Comparison of ENCODE assay signal across 25 cellular contexts in genomic region chr2:168711091-168711490, GRCh38.
"Had no signal": no experiment of that assay in that cellular context is flagged by ENCODE, and none has a peak within 500 bp of the region (broad histone marks: within the 10 kb centered on the region; RNA-seq: fewer than 3 reads in every experiment).

No MANE protein-coding gene starts in this region.

- H3K4me3 Mint-ChIP-seq: activated CD4-positive, alpha-beta memory T cell treated with anti-CD3 and anti-CD28 coated beads for 36 hours; activated CD4-positive, alpha-beta T cell treated with anti-CD3 and anti-CD28 coated beads, Interleukin-2, amount 10 ng/mL, durations not matched to agents 24 days and 14 days; activated naive CD4-positive, alpha-beta T cell treated with anti-CD3 and anti-CD28 coated beads for 36 hours; activated naive CD8-positive, alpha-beta T cell treated with anti-CD3 and anti-CD28 coated beads for 36 hours; activated T-helper 1 cell treated with anti-CD3 and anti-CD28 coated beads, Interleukin-12 subunit alpha, Interleukin-12 subunit beta, Interleukin-2, Interleukin-4 antibody, amounts not matched to agents 30 ng/mL and 10 ng/mL and 1 ng/mL, durations not matched to agents 14 hours and 24 hours and 36 hours; naive thymus-derived CD4-positive, alpha-beta T cell had no signal

- H3K4me1 ChIP-seq: adrenal gland, psoas muscle, sigmoid colon, suprapubic skin, tibial artery had no signal

- H3K4me1 Mint-ChIP-seq: activated CD4-positive, alpha-beta T cell treated with anti-CD3 and anti-CD28 coated beads, Interleukin-2, amount 10 ng/mL, durations not matched to agents 24 days and 14 days had no signal

- H3K36me3 Mint-ChIP-seq: activated CD4-positive, alpha-beta memory T cell treated with anti-CD3 and anti-CD28 coated beads for 36 hours had no signal

- H3K27ac ChIP-seq: adrenal gland, body of pancreas, gastroesophageal sphincter, hepatocyte, parathyroid adenoma, psoas muscle, sigmoid colon, suprapubic skin, tibial artery had no signal

- H3K27me3 ChIP-seq: adrenal gland, body of pancreas, gastroesophageal sphincter, hepatocyte, sigmoid colon, suprapubic skin, tibial artery had no signal

- H3K9me3 ChIP-seq: adrenal gland, body of pancreas, gastroesophageal sphincter, psoas muscle, sigmoid colon, suprapubic skin, tibial artery had no signal

- H3K27me3 Mint-ChIP-seq: activated CD4-positive, alpha-beta memory T cell treated with anti-CD3 and anti-CD28 coated beads for 36 hours; activated CD4-positive, alpha-beta T cell treated with anti-CD3 and anti-CD28 coated beads, Interleukin-2, amount 10 ng/mL, durations not matched to agents 24 days and 14 days; activated naive CD8-positive, alpha-beta T cell treated with anti-CD3 and anti-CD28 coated beads for 36 hours; naive thymus-derived CD4-positive, alpha-beta T cell had no signal

- H3K27ac Mint-ChIP-seq: activated CD4-positive, alpha-beta memory T cell treated with anti-CD3 and anti-CD28 coated beads for 36 hours; activated CD4-positive, alpha-beta T cell treated with anti-CD3 and anti-CD28 coated beads, Interleukin-2, amount 10 ng/mL, durations not matched to agents 24 days and 14 days; activated naive CD4-positive, alpha-beta T cell treated with anti-CD3 and anti-CD28 coated beads for 36 hours; activated naive CD8-positive, alpha-beta T cell treated with anti-CD3 and anti-CD28 coated beads for 36 hours; activated T-helper 1 cell treated with anti-CD3 and anti-CD28 coated beads, Interleukin-12 subunit alpha, Interleukin-12 subunit beta, Interleukin-2, Interleukin-4 antibody, amounts not matched to agents 30 ng/mL and 10 ng/mL and 1 ng/mL, durations not matched to agents 14 hours and 24 hours and 36 hours had no signal

- H3K4me3 ChIP-seq: adrenal gland, body of pancreas, gastroesophageal sphincter, hepatocyte, psoas muscle, sigmoid colon, smooth muscle cell, suprapubic skin, tibial artery had no signal

- DNase-seq: activated CD4-positive, alpha-beta memory T cell treated with anti-CD3 and anti-CD28 coated beads for 36 hours; activated CD4-positive, alpha-beta T cell treated with anti-CD3 and anti-CD28 coated beads, Interleukin-2, amount 10 ng/mL, durations not matched to agents 24 days and 14 days; activated CD4-positive, CD25-positive, alpha-beta regulatory T cell treated with anti-CD3 and anti-CD28 coated beads, Interleukin-2, amount 50 U/mL, for 72 hours; activated CD8-positive, alpha-beta memory T cell treated with anti-CD3 and anti-CD28 coated beads, Interleukin-2, amount 50 U/mL, for 4 hours; activated effector memory CD4-positive, alpha-beta T cell treated with anti-CD3 and anti-CD28 coated beads, Interleukin-2, amount 50 U/mL, for 16 hours; activated naive CD4-positive, alpha-beta T cell treated with anti-CD3 and anti-CD28 coated beads for 36 hours; activated naive CD8-positive, alpha-beta T cell treated with anti-CD3 and anti-CD28 coated beads for 36 hours; activated T-cell treated with anti-CD3 and anti-CD28 coated beads, Interleukin-2, amount 50 U/mL, for 1 hour; adrenal gland; aorta; body of pancreas; cortex of kidney; left cardiac atrium; midbrain; naive thymus-derived CD4-positive, alpha-beta T cell; psoas muscle; sigmoid colon; stimulated activated naive CD4-positive, alpha-beta T cell; tibial artery had no signal

- H3K36me3 ChIP-seq: adrenal gland, gastroesophageal sphincter, sigmoid colon, suprapubic skin, tibial artery had no signal

- ATAC-seq: body of pancreas; gastroesophageal sphincter; left cardiac atrium; naive thymus-derived CD4-positive, alpha-beta T cell had no signal

- H3K9me3 Mint-ChIP-seq: activated CD4-positive, alpha-beta memory T cell treated with anti-CD3 and anti-CD28 coated beads for 36 hours; activated CD4-positive, alpha-beta T cell treated with anti-CD3 and anti-CD28 coated beads, Interleukin-2, amount 10 ng/mL, durations not matched to agents 24 days and 14 days; activated naive CD4-positive, alpha-beta T cell treated with anti-CD3 and anti-CD28 coated beads for 36 hours; activated naive CD8-positive, alpha-beta T cell treated with anti-CD3 and anti-CD28 coated beads for 36 hours; activated T-helper 1 cell treated with anti-CD3 and anti-CD28 coated beads, Interleukin-12 subunit alpha, Interleukin-12 subunit beta, Interleukin-2, Interleukin-4 antibody, amounts not matched to agents 30 ng/mL and 10 ng/mL and 1 ng/mL, durations not matched to agents 14 hours and 24 hours and 36 hours; naive thymus-derived CD4-positive, alpha-beta T cell had no signal
